10 cellular contexts compared by ENCODE assay signal in the genomic region with DNA sequence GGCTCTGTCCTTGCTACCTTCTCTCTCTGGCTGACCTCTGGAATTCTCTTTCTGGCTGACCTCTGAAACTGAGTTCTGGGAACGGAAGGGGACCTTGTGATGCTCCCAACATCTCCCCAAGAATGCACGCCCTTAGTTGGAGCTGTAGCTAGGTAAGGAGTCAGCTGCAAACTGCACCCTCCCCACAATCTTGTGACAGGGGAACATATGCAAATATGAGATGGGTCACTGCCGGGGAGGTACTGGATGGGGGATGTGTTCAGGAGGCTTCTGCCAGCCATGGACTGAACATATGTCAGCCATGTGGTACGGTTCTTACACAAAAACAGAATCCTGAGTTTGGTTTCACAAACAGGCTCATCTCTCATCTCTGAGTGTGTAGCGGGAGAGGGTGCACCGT. TPM values are rescaled to one million over a fixed set of nuclear protein-coding genes. Genes with fewer than 3 reads are reported as not detected.
DNase-seq lines count a peak whose midpoint lies in the region; ATAC-seq and TF ChIP-seq lines count a peak whose summit lies in the region.
"Had no signal": no experiment of that assay in that cellular context is flagged by ENCODE, and none has a peak within 500 bp of the region (broad histone marks: within the 10 kb centered on the region; RNA-seq: fewer than 3 reads in every experiment).

No MANE protein-coding gene starts in this region.

- peak overlapping the region; percentile 0 for H3K4me2 ChIP-seq in SU-DHL-6 (ENCODE audit: low read depth, low read length, poor library complexity, severe bottlenecking)

- intact Hi-C loops in lower leg skin (cut with DNase I; ENCODE audit: low total_unique reads), result no loop called here

- H3K27me3 ChIP-seq in SU-DHL-6 (ENCODE audit: low read length), result no peaks in the 10 kb centered on the region

- peaks cover 17% of the 10 kb centered on the region for H3K36me3 ChIP-seq in SU-DHL-6 (ENCODE audit: low read length)

- DNase-seq in GM12865 (ENCODE audit: low read depth) (peak; percentile 79), hippocampal formation (lab: John Stamatoyannopoulos, UW) (no peak), NCI-H748 treated with DMSO at 0.1 percent for 48 hours (lab: John Stamatoyannopoulos, UW) (no peak), lower leg skin (ENCODE audit: low spot score in 2 of 2) (no peak), GM03348 (ENCODE audit: low spot score) (no peak)

- H3K9ac ChIP-seq in SU-DHL-6 (ENCODE audit: low read length), result no peak overlapping the region

- no peaks in the 10 kb centered on the region for H3K9me2 ChIP-seq in SU-DHL-6 (replicated peaks; ENCODE audit: insufficient read depth, low read length)

- ATAC-seq in GM19324 (IDR thresholded peaks at IDR 0.05; ENCODE audit: low FRiP score, unreplicated experiment) (peak; percentile 93), HG02973 (IDR thresholded peaks at IDR 0.05; ENCODE audit: unreplicated experiment) (peak; percentile 91)
- ATAC-seq: K562, SK-N-SH treated with all-trans-retinoic acid at 6 μM for 48 hours had no signal

- H3K79me2 ChIP-seq in SU-DHL-6 (ENCODE audit: insufficient read depth, low read length), result peaks cover 100% of the 10 kb centered on the region

- H2AFZ ChIP-seq in SU-DHL-6 (ENCODE audit: low read depth, low read length, severe bottlenecking), result no peak overlapping the region

- H3K4me3 ChIP-seq in GM12865 (ENCODE audit: low read depth, low read length), result peak overlapping the region; percentile 23; the same call in 1 of the 2 replicates
- no peak overlapping the region for H3K4me3 ChIP-seq in SU-DHL-6 (ENCODE audit: insufficient read depth, low read length, poor library complexity, severe bottlenecking)
- no peak overlapping the region for H3K4me3 ChIP-seq in lower leg skin (ENCODE audit: low read depth, poor library complexity, severe bottlenecking)
- H3K4me3 ChIP-seq: K562 had no signal

- peaks cover 19% of the 10 kb centered on the region; the same call in 1 of the 2 replicates for H3F3A ChIP-seq in SU-DHL-6 (ENCODE audit: insufficient read depth)

- H4K20me1 ChIP-seq in SU-DHL-6 (ENCODE audit: low read depth, low read length), result peaks cover 41% of the 10 kb centered on the region; the same call in 1 of the 2 replicates

- peak overlapping the region; percentile 31; the same call in 1 of the 2 replicates for H3K27ac ChIP-seq in SU-DHL-6 (ENCODE audit: low read depth, low read length)

- WGBS in lower leg skin, 2 donors, result 84 to 86% methylated on average over 6 of the region's 6 CpGs

- no peak for TF ChIP-seq CTCF in GM12865 (IDR thresholded peaks at IDR 0.05; ENCODE audit: insufficient read depth, low read depth, low read length, missing control alignments)
- no peak for TF ChIP-seq CTCF in SU-DHL-6 (IDR thresholded peaks at IDR 0.05; ENCODE audit: insufficient read depth, low read length, poor library complexity, severe bottlenecking)
- no peak for TF ChIP-seq CTCF in lower leg skin (IDR thresholded peaks at IDR 0.05)

- no peak for TF ChIP-seq POLR2A in lower leg skin (IDR thresholded peaks at IDR 0.05)

- H3K9me3 ChIP-seq in SU-DHL-6 (ENCODE audit: insufficient read depth, low read length), result no peaks in the 10 kb centered on the region

RNA-seq across cellular contexts. Expression of gene BCL2, which starts 34.2 kb away (rescaled TPM):
- 10 to 100 TPM; 12.8 to 21.7 (median 18.2) TPM for total RNA-seq in lower leg skin
